In the genomic region with DNA sequence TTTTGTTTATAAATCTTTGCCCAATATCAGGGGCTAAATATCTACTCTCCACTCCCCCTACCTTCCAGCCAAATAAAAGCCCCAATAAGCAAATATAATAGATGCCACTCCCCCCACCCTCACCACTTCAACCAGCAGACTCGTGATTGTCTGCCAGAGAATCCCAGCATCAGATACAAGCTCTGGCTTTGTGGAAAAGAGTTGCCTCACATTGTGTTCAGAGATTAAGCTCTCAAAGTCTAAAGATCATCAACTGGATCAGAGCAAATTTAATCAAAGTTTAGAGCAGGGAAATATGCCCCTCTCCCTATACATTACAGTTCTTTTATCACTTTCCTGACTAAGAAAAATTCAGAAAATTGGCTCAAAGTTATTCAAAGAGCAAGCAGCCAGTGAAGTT, we compare ENCODE assay signal across 17 cellular contexts. TPM values are rescaled to one million over a fixed set of nuclear protein-coding genes. Genes with fewer than 3 reads are reported as not detected.
DNase-seq lines count a peak whose midpoint lies in the region; ATAC-seq and TF ChIP-seq lines count a peak whose summit lies in the region.
"Had no signal": no experiment of that assay in that cellular context is flagged by ENCODE, and none has a peak within 500 bp of the region (broad histone marks: within the 10 kb centered on the region; RNA-seq: fewer than 3 reads in every experiment).

No MANE protein-coding gene starts in this region.

- no peaks in the 10 kb centered on the region for H3K27me3 Mint-ChIP-seq in MCF 10A (ENCODE audit: insufficient read depth, unreplicated experiment)
- H3K27me3 Mint-ChIP-seq in activated T-helper 2 cell treated with anti-CD3 and anti-CD28 coated beads, Interferon-gamma antibody, Interleukin-2, Interleukin-4, amounts not matched to agents 10 μg/mL and 5 μg/mL and 100 μg/mL, durations not matched to agents 14 hours and 24 hours and 36 hours (ENCODE audit: low read depth) = peaks cover 21% of the 10 kb centered on the region
- no peaks in the 10 kb centered on the region for H3K27me3 Mint-ChIP-seq in chondrocyte (ENCODE audit: low read depth)

- no peak overlapping the region for H3K4me3 Mint-ChIP-seq in MCF 10A (ENCODE audit: unreplicated experiment)
- no peak overlapping the region for H3K4me3 Mint-ChIP-seq in activated T-helper 2 cell treated with anti-CD3 and anti-CD28 coated beads, Interferon-gamma antibody, Interleukin-2, Interleukin-4, amounts not matched to agents 10 μg/mL and 5 μg/mL and 100 μg/mL, durations not matched to agents 14 hours and 24 hours and 36 hours (ENCODE audit: low read depth)
- H3K4me3 Mint-ChIP-seq in chondrocyte (ENCODE audit: unreplicated experiment) = no peak overlapping the region
- H3K4me3 Mint-ChIP-seq: B cell had no signal

- POLR2A ChIA-PET in MCF 10A (lab: Yijun Ruan, JAX) = interaction anchor here (1.0 to 5.5 kb wide), 5 partner anchors 9 to 51 kb away, joined by 3 to 32 read pairs (median 4); no protein-coding TSS in a partner anchor

- TF ChIP-seq POLR2A in right lobe of liver (IDR thresholded peaks at IDR 0.05) = no peak

- H3K4me2 ChIP-seq in mammary epithelial cell (ENCODE audit: insufficient read depth, low read depth, low read length) = no peak overlapping the region

- H3K27ac ChIP-seq in mammary epithelial cell (ENCODE audit: insufficient read depth, low read depth, low read length) = peak overlapping the region; percentile 53
- H3K27ac ChIP-seq in brain microvascular endothelial cell = peak overlapping the region; percentile 62
- peak overlapping the region in 1 of 3 donors; percentile 41 for H3K27ac ChIP-seq in right lobe of liver
- H3K27ac ChIP-seq: 22Rv1, SJCRH30 had no signal

- peaks cover 8% of the 10 kb centered on the region for H3K36me3 Mint-ChIP-seq in MCF 10A (ENCODE audit: insufficient read depth, unreplicated experiment)
- H3K36me3 Mint-ChIP-seq in activated T-helper 2 cell treated with anti-CD3 and anti-CD28 coated beads, Interferon-gamma antibody, Interleukin-2, Interleukin-4, amounts not matched to agents 10 μg/mL and 5 μg/mL and 100 μg/mL, durations not matched to agents 14 hours and 24 hours and 36 hours (ENCODE audit: low read depth) = no peaks in the 10 kb centered on the region
- peaks cover 1% of the 10 kb centered on the region for H3K36me3 Mint-ChIP-seq in chondrocyte (ENCODE audit: low read depth)

- no peaks in the 10 kb centered on the region for H4K20me1 ChIP-seq in mammary epithelial cell (ENCODE audit: insufficient read depth, low read length)

- H3K9me3 ChIP-seq in mammary epithelial cell (replicated peaks; ENCODE audit: insufficient read depth, low read length) (no peaks in the 10 kb centered on the region), right lobe of liver (no peaks in the 10 kb centered on the region)
- H3K9me3 ChIP-seq: SJCRH30 had no signal

- H3K27me3 ChIP-seq in mammary epithelial cell (ENCODE audit: insufficient read depth, low read length) (no peaks in the 10 kb centered on the region), brain microvascular endothelial cell (replicated peaks) (no peaks in the 10 kb centered on the region), right lobe of liver (no peaks in the 10 kb centered on the region)
- H3K27me3 ChIP-seq: SJCRH30 had no signal

- no TSS peak for BruUV-seq in mammary epithelial cell (replicated peaks; lab: Mats Ljungman, UMichigan)
- BruUV-seq in MCF 10A (replicated peaks; lab: Mats Ljungman, UMichigan) = no TSS peak

- H2AFZ ChIP-seq in mammary epithelial cell (ENCODE audit: low read depth, low read length) = no peak overlapping the region

- DNase-seq in mammary epithelial cell (no peak), MCF 10A (ENCODE audit: unreplicated experiment) (no peak), brain microvascular endothelial cell (no peak), right lobe of liver (no peak), chondrocyte (ENCODE audit: low spot score) (no peak), NAMALWA (ENCODE audit: low spot score) (no peak)
- DNase-seq in activated T-helper 2 cell treated with anti-CD3 and anti-CD28 coated beads, Interferon-gamma antibody, Interleukin-2, Interleukin-4, amounts not matched to agents 10 μg/mL and 5 μg/mL and 100 μg/mL, durations not matched to agents 14 hours and 24 hours and 36 hours (ENCODE audit: low spot score) = no peak
- no peak for DNase-seq in activated CD4-positive, CD25-positive, alpha-beta regulatory T cell (lab: John Stamatoyannopoulos, UW)
- DNase-seq: COR-L47, GDM1, KG1, NCI-H1417 treated with DMSO at 0.1 percent for 48 hours, NCI-H1930, NCI-H526, SJCRH30 had no signal

- CTCF ChIA-PET in mammary epithelial cell (lab: Charles Lee; ENCODE audit: low non-redundant PET) = no interaction called here
- CTCF ChIA-PET in MCF 10A (lab: Yijun Ruan, JAX) = interaction anchor here (0.8 to 2.2 kb wide), 5 partner anchors 8 to 77 kb away, joined by 3 to 9 read pairs (median 5); no protein-coding TSS in a partner anchor

- no peak overlapping the region for H3K9ac ChIP-seq in mammary epithelial cell (ENCODE audit: insufficient read depth, low read length)

- no peaks in the 10 kb centered on the region for H3K79me2 ChIP-seq in mammary epithelial cell (ENCODE audit: insufficient read depth, low read length)

- in situ Hi-C loops in mammary epithelial cell (cut with MboI; ENCODE audit: low sequenced_read_pairs in 2 of 2) = no loop called here
- in situ Hi-C loops in brain microvascular endothelial cell (cut with HindIII; ENCODE audit: low pct_ligation_motif_present, low sequenced_read_pairs) = no loop called here

- H3K4me1 Mint-ChIP-seq in MCF 10A (ENCODE audit: insufficient read depth, unreplicated experiment) (peaks cover 44% of the 10 kb centered on the region), chondrocyte (ENCODE audit: low read depth) (peaks cover 20% of the 10 kb centered on the region)
- H3K4me1 Mint-ChIP-seq in activated T-helper 2 cell treated with anti-CD3 and anti-CD28 coated beads, Interferon-gamma antibody, Interleukin-2, Interleukin-4, amounts not matched to agents 10 μg/mL and 5 μg/mL and 100 μg/mL, durations not matched to agents 14 hours and 24 hours and 36 hours (ENCODE audit: low read depth) = peaks cover 2% of the 10 kb centered on the region
- H3K4me1 Mint-ChIP-seq: B cell had no signal

- peaks cover 33% of the 10 kb centered on the region for H3K4me1 ChIP-seq in mammary epithelial cell (ENCODE audit: insufficient read depth, low read length)
- peaks cover 0 to 54% (median 18%) of the 10 kb centered on the region in 4 donors for H3K4me1 ChIP-seq in right lobe of liver
- H3K4me1 ChIP-seq: SJCRH30 had no signal

- H3K9me3 Mint-ChIP-seq in MCF 10A (ENCODE audit: unreplicated experiment) (no peaks in the 10 kb centered on the region), chondrocyte (ENCODE audit: low read depth) (no peaks in the 10 kb centered on the region)
- H3K9me3 Mint-ChIP-seq in activated T-helper 2 cell treated with anti-CD3 and anti-CD28 coated beads, Interferon-gamma antibody, Interleukin-2, Interleukin-4, amounts not matched to agents 10 μg/mL and 5 μg/mL and 100 μg/mL, durations not matched to agents 14 hours and 24 hours and 36 hours = no peaks in the 10 kb centered on the region

- 63% methylated on average over 1 of the region's 1 CpG for WGBS in mammary epithelial cell (ENCODE audit: low coverage, missing lambda C conversion rate)
- WGBS in right lobe of liver (ENCODE audit: insufficient coverage, low coverage, low lambda C conversion rate, missing lambda C conversion rate) = 42% methylated on average over 1 of the region's 1 CpG

- TF ChIP-seq CTCF in mammary epithelial cell (conservative IDR thresholded peaks at IDR 0.05 in 1 of 2, IDR thresholded peaks at IDR 0.05 in 1 of 2; ENCODE audit: extremely low read depth in 1 of 2, insufficient read depth in 1 of 2, low read depth in 1 of 2, low read length in 2 of 2) = no peak
- TF ChIP-seq CTCF in MCF 10A (IDR thresholded peaks at IDR 0.05; ENCODE audit: unreplicated experiment) = no peak
- TF ChIP-seq CTCF in brain microvascular endothelial cell (IDR thresholded peaks at IDR 0.05; ENCODE audit: low read depth, low read length, missing control alignments) = no peak
- no peak for TF ChIP-seq CTCF in right lobe of liver (IDR thresholded peaks at IDR 0.05)
- TF ChIP-seq CTCF in chondrocyte (IDR thresholded peaks at IDR 0.05) = no peak

- H3K4me3 ChIP-seq in mammary epithelial cell (replicated peaks in 1 of 3; ENCODE audit: insufficient read depth in 1 of 3, low read depth in 2 of 3, low read length in 3 of 3) = no peak overlapping the region
- H3K4me3 ChIP-seq in brain microvascular endothelial cell (ENCODE audit: low read depth, low read length) = no peak overlapping the region
- H3K4me3 ChIP-seq in right lobe of liver = no peak overlapping the region
- H3K4me3 ChIP-seq: SJCRH30 had no signal

- ATAC-seq in right lobe of liver = peak; percentile 50 to 68 (median 60)

- intact Hi-C loops in mammary epithelial cell (cut with micrococcal nuclease) (no loop called here), MCF 10A (cut with micrococcal nuclease) (no loop called here), right lobe of liver (cut with DNase I) (no loop called here)
- intact Hi-C loops in activated T-helper 2 cell treated with anti-CD3 and anti-CD28 coated beads, Interferon-gamma antibody, Interleukin-2, Interleukin-4, amounts not matched to agents 10 μg/mL and 5 μg/mL and 100 μg/mL, durations not matched to agents 14 hours and 24 hours and 36 hours (cut with micrococcal nuclease) = loop anchor here (5.0 kb wide), 1 partner anchor 77 kb away; no protein-coding TSS in a partner anchor

- dilution Hi-C loops in mammary epithelial cell (cut with HindIII; ENCODE audit: low sequenced_read_pairs) = no loop called here

- H3K36me3 ChIP-seq in mammary epithelial cell (ENCODE audit: insufficient read depth, low read length) (peaks cover 8% of the 10 kb centered on the region), brain microvascular endothelial cell (replicated peaks) (no peaks in the 10 kb centered on the region), right lobe of liver (peaks cover 0 to 95% (median 39%) of the 10 kb centered on the region in 4 donors)
- H3K36me3 ChIP-seq: SJCRH30 had no signal

- H3K27ac Mint-ChIP-seq in MCF 10A (ENCODE audit: low read depth, unreplicated experiment) = no peak overlapping the region
- H3K27ac Mint-ChIP-seq in activated T-helper 2 cell treated with anti-CD3 and anti-CD28 coated beads, Interferon-gamma antibody, Interleukin-2, Interleukin-4, amounts not matched to agents 10 μg/mL and 5 μg/mL and 100 μg/mL, durations not matched to agents 14 hours and 24 hours and 36 hours = no peak overlapping the region
- no peak overlapping the region for H3K27ac Mint-ChIP-seq in chondrocyte (ENCODE audit: unreplicated experiment)
- H3K27ac Mint-ChIP-seq: B cell had no signal

RNA-seq across cellular contexts. Expression of gene AOX1, which starts 39.5 kb away (rescaled TPM):
- total RNA-seq in mammary epithelial cell (10 to 100 TPM; 54.9 to 75.3 TPM), MCF 10A (2022) (54.0 and 76.6 TPM in 2 replicates), right lobe of liver (1,000 to 10,000 TPM in 3 of 6 experiments, 100 to 1,000 TPM in 3; 524 to 1,747 (median 931) TPM), chondrocyte (1.7 to 3.4 TPM (median 2.0 TPM) in 3 replicates)
- polyA plus RNA-seq in mammary epithelial cell = 82.2 TPM
- polyA minus RNA-seq in mammary epithelial cell = 263 TPM
- total RNA-seq in activated T-helper 2 cell treated with anti-CD3 and anti-CD28 coated beads, Interferon-gamma antibody, Interleukin-2, Interleukin-4, amounts not matched to agents 10 μg/mL and 5 μg/mL and 100 μg/mL, durations not matched to agents 14 hours and 24 hours and 36 hours = not detected in 2 replicates
- total RNA-seq: B cell had no signal

Comparison
In these comparisons a context has a peak if more than half of its experiments do, and no peak if none do; other contexts are left out.
1. RNA of gene AOX1, which starts 39.5 kb away (total RNA-seq): 524 to 1,747 TPM in right lobe of liver, 54.9 to 75.3 TPM in mammary epithelial cell and 54.0 to 76.6 TPM in MCF 10A; 1.7 to 3.4 TPM in chondrocyte and not detected in activated T-helper 2 cell treated with anti-CD3 and anti-CD28 coated beads, Interferon-gamma antibody, Interleukin-2, Interleukin-4, amounts not matched to agents 10 μg/mL and 5 μg/mL and 100 μg/mL, durations not matched to agents 14 hours and 24 hours and 36 hours; every median in the first group is over 10 times any median in the second.